In genomic region chr16:75514296-75514695, GRCh38 we compare ENCODE assay signal across 23 cellular contexts. TPM values are rescaled to one million over a fixed set of nuclear protein-coding genes. Genes with fewer than 3 reads are reported as not detected.
"Had no signal": no experiment of that assay in that cellular context is flagged by ENCODE, and none has a peak within 500 bp of the region (broad histone marks: within the 10 kb centered on the region; RNA-seq: fewer than 3 reads in every experiment).

No MANE protein-coding gene starts in this region.

- H3K27me3 ChIP-seq: SJSA1 had no signal

- H3K9ac ChIP-seq: SK-N-SH had no signal

- DNase-seq: Kasumi-1, KG1, MM.1S, NCI-H1092 treated with DMSO at 0.1 percent for 48 hours, NCI-H1436, NCI-H187, NCI-H2029, NCI-H2081 treated with DMSO at 0.1 percent for 48 hours, NCI-H2171, NCI-H226, NCI-H446, NCI-H510A, NCI-H524 treated with DMSO at 0.1 percent for 48 hours, NCI-H69, NCI-H774, Right ventricle myocardium superior, RPMI8226, SIG-M5, SK-N-SH had no signal

- H3K4me2 ChIP-seq: SK-N-SH had no signal

- H3K4me3 ChIP-seq: SJSA1 had no signal

- H3K9me3 ChIP-seq: SJSA1, SK-N-SH had no signal

- FAIRE-seq: RCC 7860 had no signal

- H3K9me2 ChIP-seq: SK-N-SH had no signal

- H3K27ac ChIP-seq: SJSA1 had no signal

RNA-seq across cellular contexts. Expression of gene CHST6, which starts 19.1 kb away (rescaled TPM):
- total RNA-seq: HT-29, SJSA1 had no signal

RNA-seq across cellular contexts. Expression of gene CHST5, which starts 21.6 kb away (rescaled TPM):
- total RNA-seq: M059J had no signal
